ENCODE assay signal across 9 cellular contexts in the genomic region with DNA sequence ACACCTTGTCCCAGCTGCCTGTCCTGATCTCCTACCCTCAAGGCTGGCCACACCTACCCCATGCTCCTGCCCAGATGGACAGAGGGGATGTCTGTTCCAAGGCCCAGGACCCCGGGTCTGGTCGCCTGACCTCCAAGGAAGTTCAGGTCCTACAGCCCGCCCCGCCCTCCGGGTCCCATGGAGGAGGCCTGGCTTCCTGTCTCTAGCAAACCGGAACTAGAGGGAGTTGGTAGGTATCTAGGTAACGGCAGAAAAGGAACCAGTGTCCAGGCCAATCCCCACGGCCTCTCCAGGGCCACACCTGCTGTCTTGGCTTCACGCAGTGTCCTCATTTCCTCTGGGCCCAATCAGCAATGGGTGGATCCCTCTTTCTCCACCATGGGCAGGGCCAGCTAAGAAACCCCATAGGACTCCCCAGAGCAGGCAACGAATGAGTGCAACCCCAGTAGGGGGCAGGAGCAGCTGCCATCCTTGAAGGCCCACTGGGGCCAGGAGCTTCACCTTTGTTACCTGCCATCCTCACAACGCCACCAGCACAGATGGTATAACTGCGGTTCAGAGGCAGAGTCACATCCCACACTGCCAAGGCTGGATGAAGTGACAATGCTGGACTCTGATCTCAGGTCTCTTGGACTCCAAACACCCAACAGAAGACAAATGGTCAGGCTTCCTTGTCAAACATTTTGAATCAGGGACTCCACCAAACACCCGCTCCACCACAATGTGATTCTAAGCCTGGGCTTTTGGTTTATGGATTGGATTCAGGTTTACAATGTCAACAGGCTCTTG. TPM values are rescaled to one million over a fixed set of nuclear protein-coding genes. Genes with fewer than 3 reads are reported as not detected.
DNase-seq lines count a peak whose midpoint lies in the region; ATAC-seq, FAIRE-seq and TF ChIP-seq lines count a peak whose summit lies in the region.
"Had no signal": no experiment of that assay in that cellular context is flagged by ENCODE, and none has a peak within 500 bp of the region (broad histone marks: within the 10 kb centered on the region; RNA-seq: fewer than 3 reads in every experiment).

No MANE protein-coding gene starts in this region.

- POLR2A ChIA-PET in activated CD4-positive, alpha-beta T cell treated with anti-CD3 and anti-CD28 coated beads, Interleukin-2, amount 10 ng/mL, durations not matched to agents 7 days and 5 days (lab: Charles Lee): interaction anchor here (0.9 to 1.7 kb wide), 2 partner anchors 25 to 65 kb away, joined by 3 to 7 read pairs; a partner anchor contains a TSS

- TF ChIP-seq POLR2A in thyroid gland (IDR thresholded peaks at IDR 0.05): no peak

- H3K9me3 ChIP-seq in heart right ventricle: no peaks in the 10 kb centered on the region
- no peaks in the 10 kb centered on the region for H3K9me3 ChIP-seq in thyroid gland

- H3K36me3 Mint-ChIP-seq in activated CD4-positive, alpha-beta T cell treated with anti-CD3 and anti-CD28 coated beads, Interleukin-2, amount 10 ng/mL, durations not matched to agents 7 days and 5 days (ENCODE audit: low read depth): peaks cover 27% of the 10 kb centered on the region
- peaks cover 28% of the 10 kb centered on the region for H3K36me3 Mint-ChIP-seq in T-helper 2 cell treated with Interferon-gamma antibody and Interleukin-4, amounts not matched to agents 5 μg/mL and 100 μg/mL, for 36 hours (ENCODE audit: low read depth)

- peak overlapping the region; percentile 67 for H3K4me3 Mint-ChIP-seq in activated CD4-positive, alpha-beta T cell treated with anti-CD3 and anti-CD28 coated beads, Interleukin-2, amount 10 ng/mL, durations not matched to agents 7 days and 5 days
- peak overlapping the region; percentile 76 for H3K4me3 Mint-ChIP-seq in T-helper 2 cell treated with Interferon-gamma antibody and Interleukin-4, amounts not matched to agents 5 μg/mL and 100 μg/mL, for 36 hours

- peak overlapping the region in 1 of 10 donors; percentile 11 for H3K4me3 ChIP-seq in heart right ventricle
- no peak overlapping the region for H3K4me3 ChIP-seq in thyroid gland (replicated peaks in 1 of 3)

- H3K4me1 ChIP-seq in heart right ventricle: peaks cover 46 to 74% (median 68%) of the 10 kb centered on the region in 9 donors
- H3K4me1 ChIP-seq in thyroid gland: peaks cover 52 to 65% of the 10 kb centered on the region in 2 donors

- peaks cover 8 to 58% (median 29%) of the 10 kb centered on the region in 9 donors for H3K36me3 ChIP-seq in heart right ventricle
- peaks cover 26% of the 10 kb centered on the region in 2 donors for H3K36me3 ChIP-seq in thyroid gland

- ATAC-seq in heart right ventricle: peak in 3 of 8 donors; percentile 7 to 30 (median 9)
- no peak for ATAC-seq in HG03460 (IDR thresholded peaks at IDR 0.05; ENCODE audit: unreplicated experiment)

- TF ChIP-seq CTCF in heart right ventricle (IDR thresholded peaks at IDR 0.05) (peak in 3 of 9 donors; percentile 14 to 27 (median 26)), thyroid gland (IDR thresholded peaks at IDR 0.05) (no peak)

- peaks cover 64% of the 10 kb centered on the region for H3K4me1 Mint-ChIP-seq in activated CD4-positive, alpha-beta T cell treated with anti-CD3 and anti-CD28 coated beads, Interleukin-2, amount 10 ng/mL, durations not matched to agents 7 days and 5 days
- H3K4me1 Mint-ChIP-seq in T-helper 2 cell treated with Interferon-gamma antibody and Interleukin-4, amounts not matched to agents 5 μg/mL and 100 μg/mL, for 36 hours (ENCODE audit: low read depth): peaks cover 52% of the 10 kb centered on the region

- intact Hi-C loops in heart right ventricle (cut with DNase I) (loop anchor here in 1 of 10 donors (2.0 kb wide), 1 partner anchor 39 kb away; a partner anchor contains a TSS), thyroid gland (cut with DNase I) (no loop called here)

- H3K27ac ChIP-seq in heart right ventricle (peak overlapping the region in 9 of 10 donors; percentile 55 to 76 (median 67)), thyroid gland (peak overlapping the region in 2 of 3 donors; percentile 75 to 84)
- H3K27ac ChIP-seq: C4-2B had no signal

- H3K27ac Mint-ChIP-seq in activated CD4-positive, alpha-beta T cell treated with anti-CD3 and anti-CD28 coated beads, Interleukin-2, amount 10 ng/mL, durations not matched to agents 7 days and 5 days: peak overlapping the region; percentile 87
- peak overlapping the region; percentile 87 for H3K27ac Mint-ChIP-seq in T-helper 2 cell treated with Interferon-gamma antibody and Interleukin-4, amounts not matched to agents 5 μg/mL and 100 μg/mL, for 36 hours

- H3K27me3 ChIP-seq in heart right ventricle (no peaks in the 10 kb centered on the region), thyroid gland (no peaks in the 10 kb centered on the region)

- peak; percentile 39 for DNase-seq in activated CD4-positive, alpha-beta T cell treated with anti-CD3 and anti-CD28 coated beads, Interleukin-2, amount 10 ng/mL, durations not matched to agents 7 days and 5 days
- no peak for DNase-seq in activated CD4-positive, alpha-beta T cell treated with anti-CD3 and anti-CD28 coated beads for 1 hour
- DNase-seq in T-helper 2 cell treated with Interferon-gamma antibody and Interleukin-4, amounts not matched to agents 5 μg/mL and 100 μg/mL, for 36 hours (ENCODE audit: low spot score): no peak
- DNase-seq in heart right ventricle: peak in 1 of 2 donors; percentile 44
- no peak for DNase-seq in thyroid gland
- no peak for DNase-seq in frontal cortex (ENCODE audit: low spot score in 2 of 2)
- DNase-seq in Kasumi-1 (lab: John Stamatoyannopoulos, UW): no peak

- no peaks in the 10 kb centered on the region for H3K9me3 Mint-ChIP-seq in activated CD4-positive, alpha-beta T cell treated with anti-CD3 and anti-CD28 coated beads, Interleukin-2, amount 10 ng/mL, durations not matched to agents 7 days and 5 days
- no peaks in the 10 kb centered on the region for H3K9me3 Mint-ChIP-seq in T-helper 2 cell treated with Interferon-gamma antibody and Interleukin-4, amounts not matched to agents 5 μg/mL and 100 μg/mL, for 36 hours

- 63 to 64% methylated on average over 13 of the region's 13 CpGs for WGBS in heart right ventricle, 2 donors
- WGBS in thyroid gland, 2 donors: 69 to 70% methylated on average over 8 to 10 of the region's 13 CpGs

- FAIRE-seq in frontal cortex (lab: Jason Lieb, UNC): no peak

- H3K27me3 Mint-ChIP-seq in activated CD4-positive, alpha-beta T cell treated with anti-CD3 and anti-CD28 coated beads, Interleukin-2, amount 10 ng/mL, durations not matched to agents 7 days and 5 days: no peaks in the 10 kb centered on the region
- H3K27me3 Mint-ChIP-seq in T-helper 2 cell treated with Interferon-gamma antibody and Interleukin-4, amounts not matched to agents 5 μg/mL and 100 μg/mL, for 36 hours (ENCODE audit: low read depth): no peaks in the 10 kb centered on the region

- CTCF ChIA-PET in activated CD4-positive, alpha-beta T cell treated with anti-CD3 and anti-CD28 coated beads, Interleukin-2, amount 10 ng/mL, durations not matched to agents 7 days and 5 days (lab: Charles Lee): interaction anchor here (0.7 to 16.2 kb wide), 8 partner anchors 9 to 76 kb away, joined by 3 to 546 read pairs (median 37); a partner anchor contains a TSS

RNA-seq across cellular contexts. Expression of a gene that starts 25.1 kb away (rescaled TPM):
- total RNA-seq in activated CD4-positive, alpha-beta T cell treated with anti-CD3 and anti-CD28 coated beads, Interleukin-2, amount 10 ng/mL, durations not matched to agents 7 days and 5 days: 1,000 to 10,000 TPM; 1,972 to 2,164 TPM
- total RNA-seq in heart right ventricle (1,000 to 10,000 TPM in 1 of 10 donors, 100 to 1,000 TPM in 9; 578 to 1,255 (median 694) TPM), thyroid gland (1,000 to 10,000 TPM; 1,176 to 3,070 (median 2,431) TPM), frontal cortex (1,889 TPM)
- 1,000 to 10,000 TPM in 1 of 2 donors, 100 to 1,000 TPM in 1; 852 to 3,129 TPM for polyA plus RNA-seq in heart right ventricle

RNA-seq across cellular contexts. Expression of a gene that starts 31.5 kb away (rescaled TPM):
- total RNA-seq in activated CD4-positive, alpha-beta T cell treated with anti-CD3 and anti-CD28 coated beads, Interleukin-2, amount 10 ng/mL, durations not matched to agents 7 days and 5 days: 10 to 100 TPM; 90.2 to 95.5 TPM
- total RNA-seq in heart right ventricle: 10 to 100 TPM; 30.4 to 41.3 (median 35.0) TPM
- polyA plus RNA-seq in heart right ventricle: 10 to 100 TPM in 1 of 2 donors, 1 to 10 TPM in 1; 9.7 to 17.2 TPM
- total RNA-seq in thyroid gland: 100 to 1,000 TPM in 1 of 4 donors, 10 to 100 TPM in 3; 44.6 to 111 (median 73.6) TPM
- total RNA-seq in frontal cortex: 62.4 TPM

RNA-seq across cellular contexts. Expression of a gene that starts 39.5 kb away (rescaled TPM):
- 100 to 1,000 TPM; 201 to 236 TPM for total RNA-seq in activated CD4-positive, alpha-beta T cell treated with anti-CD3 and anti-CD28 coated beads, Interleukin-2, amount 10 ng/mL, durations not matched to agents 7 days and 5 days
- 10 to 100 TPM; 52.0 to 83.7 (median 63.3) TPM for total RNA-seq in heart right ventricle
- 100 to 1,000 TPM in 1 of 2 donors, 10 to 100 TPM in 1; 41.2 to 123 TPM for polyA plus RNA-seq in heart right ventricle
- total RNA-seq in thyroid gland: 10 to 100 TPM; 61.7 to 95.5 (median 82.7) TPM
- total RNA-seq in frontal cortex: 2.4 TPM

Comparison
In these comparisons a context has a peak if more than half of its experiments do, and no peak if none do; other contexts are left out.
1. RNA of a gene that starts 39.5 kb away (total RNA-seq): 201 to 236 TPM in activated CD4-positive, alpha-beta T cell treated with anti-CD3 and anti-CD28 coated beads, Interleukin-2, amount 10 ng/mL, durations not matched to agents 7 days and 5 days, 61.7 to 95.5 TPM in thyroid gland and 52.0 to 83.7 TPM in heart right ventricle; 2.4 TPM in frontal cortex (single experiment); every median in the first group is over 10 times any median in the second.